ENCODE assay signal across 1 cellular context in the genomic region with DNA sequence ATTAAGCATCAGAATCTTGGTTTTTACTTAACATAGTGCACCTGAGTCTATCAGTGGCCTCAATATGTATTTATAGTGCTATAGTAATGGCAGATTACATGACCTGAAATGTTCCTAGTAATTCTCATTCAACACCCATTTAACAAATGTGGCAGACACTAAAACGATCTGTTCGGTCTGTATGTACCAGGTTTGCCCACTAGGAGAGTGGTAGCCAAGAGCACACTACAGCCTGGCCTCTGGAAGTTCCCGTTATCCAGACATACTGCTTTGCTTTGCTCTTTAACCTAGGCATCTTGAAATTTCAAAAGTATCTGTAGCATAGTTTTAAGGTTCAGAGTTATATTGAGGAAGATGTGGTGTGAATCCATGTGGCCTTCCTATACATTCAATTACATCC.
TF ChIP-seq lines count a peak whose summit lies in the region.

No MANE protein-coding gene starts in this region.

TF ChIP-seq in H1, 55 proteins besides CTCF, POLR2A, EP300 and RAD21:
- no peak for TF ChIP-seq BCL11A (IDR thresholded peaks at IDR 0.05; ENCODE audit: low read depth in 2 of 2, low read length in 2 of 2)
- TF ChIP-seq BACH1 (IDR thresholded peaks at IDR 0.05; ENCODE audit: low read length): no peak
- TF ChIP-seq EGR1 (IDR thresholded peaks at IDR 0.05; ENCODE audit: borderline replicate concordance, low read depth, low read length): no peak
- no peak for TF ChIP-seq EZH2 (IDR thresholded peaks at IDR 0.05; ENCODE audit: low read depth, low read length, severe bottlenecking)
- no peak for TF ChIP-seq PHF8 (conservative IDR thresholded peaks at IDR 0.05; ENCODE audit: low read depth, low read length)
- no peak for TF ChIP-seq NRF1 (IDR thresholded peaks at IDR 0.05; ENCODE audit: low read depth, low read length)
- TF ChIP-seq YY1 (IDR thresholded peaks at IDR 0.05; ENCODE audit: low read depth, low read length): no peak
- no peak for TF ChIP-seq HDAC2 (IDR thresholded peaks at IDR 0.05; ENCODE audit: borderline replicate concordance in 1 of 2, low read depth in 2 of 2, low read length in 2 of 2)
- TF ChIP-seq KDM4A (IDR thresholded peaks at IDR 0.05; ENCODE audit: low read depth, low read length, severe bottlenecking): no peak
- TF ChIP-seq SUZ12 (IDR thresholded peaks at IDR 0.05; ENCODE audit: low read length): no peak
- no peak for TF ChIP-seq MAFK (IDR thresholded peaks at IDR 0.05; ENCODE audit: low read depth, low read length)
- TF ChIP-seq RFX5 (IDR thresholded peaks at IDR 0.05; ENCODE audit: borderline replicate concordance, low read depth, low read length): no peak
- TF ChIP-seq, protein P1, sequence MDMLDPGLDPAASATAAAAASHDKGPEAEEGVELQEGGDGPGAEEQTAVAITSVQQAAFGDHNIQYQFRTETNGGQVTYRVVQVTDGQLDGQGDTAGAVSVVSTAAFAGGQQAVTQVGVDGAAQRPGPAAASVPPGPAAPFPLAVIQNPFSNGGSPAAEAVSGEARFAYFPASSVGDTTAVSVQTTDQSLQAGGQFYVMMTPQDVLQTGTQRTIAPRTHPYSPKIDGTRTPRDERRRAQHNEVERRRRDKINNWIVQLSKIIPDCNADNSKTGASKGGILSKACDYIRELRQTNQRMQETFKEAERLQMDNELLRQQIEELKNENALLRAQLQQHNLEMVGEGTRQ (IDR thresholded peaks at IDR 0.05; ENCODE audit: low read length): no peak
- no peak for TF ChIP-seq CREB1 (IDR thresholded peaks at IDR 0.05)
